ENCODE assay signal across 6 cellular contexts in genomic region chr7:106036004-106036403, GRCh38.
"Had no signal": no experiment of that assay in that cellular context is flagged by ENCODE, and none has a peak within 500 bp of the region (broad histone marks: within the 10 kb centered on the region; RNA-seq: fewer than 3 reads in every experiment).

No MANE protein-coding gene starts in this region.

- H3K27ac ChIP-seq: HL-60 had no signal

- ATAC-seq: HepG2 had no signal

- DNase-seq: GOT3, H9, HCEC 1CT, KG1 had no signal
